Comparison of ENCODE assay signal across 41 cellular contexts in the genomic region with DNA sequence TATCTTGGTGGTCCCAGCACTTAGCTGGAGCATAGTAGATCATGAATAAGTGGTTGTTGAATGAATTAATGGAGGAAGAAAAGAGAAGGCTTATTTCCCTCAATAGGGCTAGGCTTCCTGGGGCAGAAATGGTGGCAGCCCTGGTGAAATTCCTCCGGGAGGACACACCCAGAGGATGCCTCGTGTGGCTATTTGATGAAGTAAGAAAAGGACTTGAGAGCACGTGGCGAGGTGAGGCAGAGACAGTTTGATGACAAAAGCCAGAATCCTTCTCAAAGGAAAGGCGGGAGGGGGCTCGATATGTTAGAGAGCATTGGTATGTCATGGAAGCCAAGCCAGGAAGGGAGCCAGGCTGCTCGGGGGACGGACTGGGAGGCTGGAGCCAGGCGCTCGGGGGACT. TPM values are rescaled to one million over a fixed set of nuclear protein-coding genes. Genes with fewer than 3 reads are reported as not detected.
"Had no signal": no experiment of that assay in that cellular context is flagged by ENCODE, and none has a peak within 500 bp of the region (broad histone marks: within the 10 kb centered on the region; RNA-seq: fewer than 3 reads in every experiment).

No MANE protein-coding gene starts in this region.

- H3K4me1 Mint-ChIP-seq: activated CD4-positive, alpha-beta memory T cell treated with anti-CD3 and anti-CD28 coated beads, Interleukin-2, amount 10 ng/mL, durations not matched to agents 7 days and 5 days; activated CD8-positive, alpha-beta memory T cell treated with anti-CD3 and anti-CD28 coated beads, Interleukin-2, amount 10 ng/mL, durations not matched to agents 7 days and 5 days; activated naive CD4-positive, alpha-beta T cell treated with anti-CD3 and anti-CD28 coated beads, Interleukin-2, amount 10 ng/mL, durations not matched to agents 7 days and 5 days; activated naive CD8-positive, alpha-beta T cell treated with anti-CD3 and anti-CD28 coated beads, Interleukin-2, amount 50 U/mL, for 24 hours; brain had no signal

- H3K36me3 ChIP-seq: Peyer's patch had no signal

- H3K36me3 Mint-ChIP-seq: activated CD8-positive, alpha-beta memory T cell treated with anti-CD3 and anti-CD28 coated beads, Interleukin-2, amount 10 ng/mL, durations not matched to agents 7 days and 5 days; activated naive CD4-positive, alpha-beta T cell treated with anti-CD3 and anti-CD28 coated beads, Interleukin-2, amount 10 ng/mL, durations not matched to agents 7 days and 5 days; activated naive CD8-positive, alpha-beta T cell had no signal

- H3K27me3 Mint-ChIP-seq: activated naive CD8-positive, alpha-beta T cell; activated naive CD8-positive, alpha-beta T cell treated with anti-CD3 and anti-CD28 coated beads, Interleukin-2, amount 50 U/mL, for 24 hours; brain had no signal

- FAIRE-seq: bronchial epithelial cell had no signal

- H3K27ac ChIP-seq: Peyer's patch, VCaP had no signal

- DNase-seq: activated CD4-positive, alpha-beta memory T cell treated with anti-CD3 and anti-CD28 coated beads, Interleukin-2, amount 10 ng/mL, durations not matched to agents 7 days and 5 days; activated CD4-positive, alpha-beta T cell treated with anti-CD3 and anti-CD28 coated beads for 1 hour; activated CD4-positive, alpha-beta T cell treated with anti-CD3 and anti-CD28 coated beads for 48 hours; activated CD4-positive, CD25-positive, alpha-beta regulatory T cell; activated CD8-positive, alpha-beta memory T cell treated with anti-CD3 and anti-CD28 coated beads for 24 hours; activated CD8-positive, alpha-beta memory T cell treated with anti-CD3 and anti-CD28 coated beads, Interleukin-2, amount 10 ng/mL, durations not matched to agents 7 days and 5 days; activated CD8-positive, alpha-beta memory T cell treated with anti-CD3 and anti-CD28 coated beads, Interleukin-2, amount 50 U/mL, for 48 hours; activated effector memory CD4-positive, alpha-beta T cell treated with Interleukin-2 at 50 U/mL for 16 hours; activated naive CD4-positive, alpha-beta T cell treated with anti-CD3 and anti-CD28 coated beads, Interleukin-2, amount 10 ng/mL, durations not matched to agents 7 days and 5 days; activated naive CD8-positive, alpha-beta T cell treated with anti-CD3 and anti-CD28 coated beads, Interleukin-2, amount 50 U/mL, for 24 hours; activated T-cell treated with anti-CD3 and anti-CD28 coated beads, Interleukin-2, amount 50 U/mL, for 48 hours; anterior cingulate cortex; caudate nucleus; KG1; MM.1S; MV-4-11; NCI-H1092; NCI-H1436 treated with DMSO at 0.1 percent for 48 hours; NCI-H187; NCI-H2029 treated with DMSO at 0.1 percent for 48 hours; NCI-H2107; NCI-H2171; NCI-H510A; NCI-H526; NCI-H748 treated with DMSO at 0.1 percent for 48 hours; NK-92 treated with Interleukin-12 subunit alpha and Interleukin-12 subunit beta, amount 100 ng/mL, for 24 hours; PC-3; Peyer's patch; RPMI8226; SIG-M5; SW 1271; T-helper 1 cell; T-helper 2 cell; T-helper 9 cell had no signal

- H3K4me3 ChIP-seq: Peyer's patch had no signal

- H3K4me1 ChIP-seq: Peyer's patch had no signal

- H3K4me3 Mint-ChIP-seq: activated CD4-positive, alpha-beta memory T cell treated with anti-CD3 and anti-CD28 coated beads, Interleukin-2, amount 10 ng/mL, durations not matched to agents 7 days and 5 days; activated CD8-positive, alpha-beta memory T cell treated with anti-CD3 and anti-CD28 coated beads, Interleukin-2, amount 10 ng/mL, durations not matched to agents 7 days and 5 days; activated naive CD4-positive, alpha-beta T cell treated with anti-CD3 and anti-CD28 coated beads, Interleukin-2, amount 10 ng/mL, durations not matched to agents 7 days and 5 days; activated naive CD8-positive, alpha-beta T cell; activated naive CD8-positive, alpha-beta T cell treated with anti-CD3 and anti-CD28 coated beads, Interleukin-2, amount 50 U/mL, for 24 hours; brain had no signal

- H3K27ac Mint-ChIP-seq: activated CD4-positive, alpha-beta memory T cell treated with anti-CD3 and anti-CD28 coated beads, Interleukin-2, amount 10 ng/mL, durations not matched to agents 7 days and 5 days; activated CD8-positive, alpha-beta memory T cell treated with anti-CD3 and anti-CD28 coated beads, Interleukin-2, amount 10 ng/mL, durations not matched to agents 7 days and 5 days; activated naive CD4-positive, alpha-beta T cell treated with anti-CD3 and anti-CD28 coated beads, Interleukin-2, amount 10 ng/mL, durations not matched to agents 7 days and 5 days; activated naive CD8-positive, alpha-beta T cell; activated naive CD8-positive, alpha-beta T cell treated with anti-CD3 and anti-CD28 coated beads, Interleukin-2, amount 50 U/mL, for 24 hours; brain had no signal

- ATAC-seq: activated CD8-positive, alpha-beta memory T cell treated with anti-CD3 and anti-CD28 coated beads, Interleukin-2, amount 10 ng/mL, durations not matched to agents 7 days and 5 days; activated naive CD8-positive, alpha-beta T cell treated with anti-CD3 and anti-CD28 coated beads, Interleukin-2, amount 50 U/mL, for 24 hours; PC-3; Right ventricle myocardium inferior had no signal

- H3K9me3 Mint-ChIP-seq: activated CD4-positive, alpha-beta memory T cell treated with anti-CD3 and anti-CD28 coated beads, Interleukin-2, amount 10 ng/mL, durations not matched to agents 7 days and 5 days; activated naive CD4-positive, alpha-beta T cell treated with anti-CD3 and anti-CD28 coated beads, Interleukin-2, amount 10 ng/mL, durations not matched to agents 7 days and 5 days had no signal

- H3K27me3 ChIP-seq: Peyer's patch had no signal

- H3K9me3 ChIP-seq: Peyer's patch had no signal

RNA-seq across cellular contexts. Expression of gene FAM228A, which starts 14.7 kb away (rescaled TPM):
- total RNA-seq: activated CD8-positive, alpha-beta memory T cell treated with anti-CD3 and anti-CD28 coated beads, Interleukin-2, amount 10 ng/mL, durations not matched to agents 7 days and 5 days; bronchial epithelial cell; LHCN-M2; PC-3; SK-MEL-5 had no signal
